Comparison of ENCODE assay signal across 8 cellular contexts in genomic region chr14:67532606-67532997, GRCh38. TPM values are rescaled to one million over a fixed set of nuclear protein-coding genes. Genes with fewer than 3 reads are reported as not detected.
DNase-seq lines count a peak whose midpoint lies in the region; ATAC-seq and TF ChIP-seq lines count a peak whose summit lies in the region.

No MANE protein-coding gene starts in this region.

- H3K4me3 ChIP-seq in brain microvascular endothelial cell (ENCODE audit: low read depth, low read length) = peak overlapping the region; percentile 55

- no peaks in the 10 kb centered on the region for H3K4me1 Mint-ChIP-seq in activated T-cell treated with anti-CD3 and anti-CD28 coated beads, Interleukin-2, amount 50 U/mL, for 72 hours (ENCODE audit: low read depth)
- H3K4me1 Mint-ChIP-seq in memory B cell (no peaks in the 10 kb centered on the region), type B pancreatic cell (ENCODE audit: unreplicated experiment) (no peaks in the 10 kb centered on the region)

- no peak for DNase-seq in activated T-cell treated with anti-CD3 and anti-CD28 coated beads, Interleukin-2, amount 50 U/mL, for 72 hours
- no peak for DNase-seq in activated T-cell treated with anti-CD3 and anti-CD28 coated beads for 4 hours
- no peak for DNase-seq in brain microvascular endothelial cell
- DNase-seq in memory B cell (ENCODE audit: low spot score in 2 of 2) = no peak
- no peak for DNase-seq in type B pancreatic cell (ENCODE audit: extremely low spot score, unreplicated experiment)

- H3K27ac Mint-ChIP-seq in activated T-cell treated with anti-CD3 and anti-CD28 coated beads, Interleukin-2, amount 50 U/mL, for 72 hours = no peak overlapping the region
- H3K27ac Mint-ChIP-seq in memory B cell (no peak overlapping the region), type B pancreatic cell (peak overlapping the region; percentile 68)

- H3K36me3 Mint-ChIP-seq in activated T-cell treated with anti-CD3 and anti-CD28 coated beads, Interleukin-2, amount 50 U/mL, for 72 hours (ENCODE audit: insufficient read depth in 2 of 2) = no peaks in the 10 kb centered on the region
- H3K36me3 Mint-ChIP-seq in memory B cell (no peaks in the 10 kb centered on the region), type B pancreatic cell (no peaks in the 10 kb centered on the region)

- H3K27ac ChIP-seq in brain microvascular endothelial cell = no peak overlapping the region

- peaks cover 47% of the 10 kb centered on the region for H3K27me3 Mint-ChIP-seq in activated T-cell treated with anti-CD3 and anti-CD28 coated beads, Interleukin-2, amount 50 U/mL, for 72 hours (ENCODE audit: low read depth)
- H3K27me3 Mint-ChIP-seq in memory B cell (peaks cover 11% of the 10 kb centered on the region), type B pancreatic cell (peaks cover 35% of the 10 kb centered on the region)

- TF ChIP-seq CTCF in brain microvascular endothelial cell (IDR thresholded peaks at IDR 0.05; ENCODE audit: low read depth, low read length, missing control alignments) (no peak), type B pancreatic cell (conservative IDR thresholded peaks at IDR 0.05) (no peak)

- no peaks in the 10 kb centered on the region for H3K9me3 Mint-ChIP-seq in activated T-cell treated with anti-CD3 and anti-CD28 coated beads, Interleukin-2, amount 50 U/mL, for 72 hours
- H3K9me3 Mint-ChIP-seq in memory B cell = no peaks in the 10 kb centered on the region
- no peaks in the 10 kb centered on the region for H3K9me3 Mint-ChIP-seq in type B pancreatic cell

- no peaks in the 10 kb centered on the region for H3K36me3 ChIP-seq in brain microvascular endothelial cell (replicated peaks)

- no peak for ATAC-seq in activated T-cell treated with anti-CD3 and anti-CD28 coated beads, Interleukin-2, amount 50 U/mL, for 72 hours (replicated peaks in 1 of 2)
- ATAC-seq in memory B cell (ENCODE audit: low read depth) (no peak), GM21825 (IDR thresholded peaks at IDR 0.05; ENCODE audit: unreplicated experiment) (no peak), HG02884 (IDR thresholded peaks at IDR 0.05; ENCODE audit: unreplicated experiment) (no peak), GM21390 (IDR thresholded peaks at IDR 0.05; ENCODE audit: unreplicated experiment) (no peak)

- in situ Hi-C loops in brain microvascular endothelial cell (cut with HindIII; ENCODE audit: low pct_ligation_motif_present, low sequenced_read_pairs) = no loop called here

- H3K4me3 Mint-ChIP-seq in activated T-cell treated with anti-CD3 and anti-CD28 coated beads, Interleukin-2, amount 50 U/mL, for 72 hours = peak overlapping the region; percentile 60 to 73
- H3K4me3 Mint-ChIP-seq in memory B cell = peak overlapping the region; percentile 64
- peak overlapping the region; percentile 80 for H3K4me3 Mint-ChIP-seq in type B pancreatic cell

- peaks cover 3% of the 10 kb centered on the region for H3K27me3 ChIP-seq in brain microvascular endothelial cell (replicated peaks)

RNA-seq across cellular contexts. Expression of gene PLEKHH1, which starts 0.5 kb away (rescaled TPM):
- total RNA-seq in activated T-cell treated with anti-CD3 and anti-CD28 coated beads, Interleukin-2, amount 50 U/mL, for 72 hours = 1 to 10 TPM; 1.0 to 1.2 TPM
- total RNA-seq in type B pancreatic cell (ENCODE audit: low replicate concordance) = 25.3 and 40.0 TPM in 2 replicates

RNA-seq across cellular contexts. Expression of gene TMEM229B, which starts 44.1 kb away (rescaled TPM):
- under 1 TPM; 0.32 to 0.79 TPM for total RNA-seq in activated T-cell treated with anti-CD3 and anti-CD28 coated beads, Interleukin-2, amount 50 U/mL, for 72 hours
- total RNA-seq in type B pancreatic cell (ENCODE audit: low replicate concordance) = 2.1 and 2.7 TPM in 2 replicates

Comparison
In these comparisons a context has a peak if more than half of its experiments do, and no peak if none do; other contexts are left out.
1. RNA of gene PLEKHH1, which starts 0.5 kb away (total RNA-seq): 25.3 to 40.0 TPM in type B pancreatic cell; 1.0 to 1.2 TPM in activated T-cell treated with anti-CD3 and anti-CD28 coated beads, Interleukin-2, amount 50 U/mL, for 72 hours; every median in the first group is over 10 times any median in the second.
2. Peak in every context shown above with its lines, with median percentiles within 50 percentile points of each other: H3K4me3 Mint-ChIP-seq.